23 cellular contexts compared by ENCODE assay signal in the genomic region with DNA sequence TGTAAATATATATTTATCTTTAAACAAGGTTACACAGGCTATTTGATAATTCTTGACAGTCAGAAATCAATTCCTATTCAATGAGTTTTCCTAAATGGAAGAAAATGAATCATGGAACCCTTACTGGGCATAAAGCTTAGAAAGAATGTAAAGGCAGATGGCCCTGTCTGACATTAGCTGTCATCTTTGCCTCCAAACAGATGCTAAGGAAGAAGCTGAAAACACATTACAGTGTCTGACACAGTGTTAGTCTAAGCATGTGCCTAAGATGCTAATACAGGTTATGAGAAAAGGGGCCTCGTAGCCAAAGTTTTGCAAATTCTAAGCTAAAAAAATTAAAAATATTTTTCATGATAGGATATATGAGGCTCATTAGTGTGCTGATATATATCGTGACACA.
"Had no signal": no experiment of that assay in that cellular context is flagged by ENCODE, and none has a peak within 500 bp of the region (broad histone marks: within the 10 kb centered on the region; RNA-seq: fewer than 3 reads in every experiment).

No MANE protein-coding gene starts in this region.

- DNase-seq: activated CD4-positive, alpha-beta memory T cell treated with anti-CD3 and anti-CD28 coated beads for 36 hours; activated CD4-positive, alpha-beta T cell treated with anti-CD3 and anti-CD28 coated beads, Interleukin-2, amount 10 ng/mL, durations not matched to agents 7 days and 5 days; activated CD4-positive, CD25-positive, alpha-beta regulatory T cell; activated gamma-delta T cell; activated naive CD4-positive, alpha-beta T cell treated with anti-CD3 and anti-CD28 coated beads for 36 hours; activated T-cell treated with anti-CD3 and anti-CD28 coated beads for 4 hours; activated T-cell treated with anti-CD3 and anti-CD28 coated beads, Interleukin-2, amount 50 U/mL, for 48 hours; amygdala; MM.1S; NCI-H1105; NCI-H1436 treated with DMSO at 0.1 percent for 48 hours; NCI-H187; NCI-H2081; NCI-H2227 treated with DMSO at 0.1 percent for 48 hours; NCI-H510A; NCI-H748 treated with DMSO at 0.1 percent for 48 hours; SIG-M5; T-helper 17 cell; T-helper 9 cell had no signal

- H3K9me3 Mint-ChIP-seq: activated CD4-positive, alpha-beta memory T cell treated with anti-CD3 and anti-CD28 coated beads for 36 hours; activated CD4-positive, alpha-beta T cell treated with anti-CD3 and anti-CD28 coated beads, Interleukin-2, amount 10 ng/mL, durations not matched to agents 7 days and 5 days; activated naive CD4-positive, alpha-beta T cell treated with anti-CD3 and anti-CD28 coated beads for 36 hours; activated T-helper 17 cell treated with anti-CD3 and anti-CD28 coated beads, Interleukin-2, amount 50 U/mL, for 72 hours; brain had no signal

- ATAC-seq: activated T-helper 17 cell treated with anti-CD3 and anti-CD28 coated beads, Interleukin-2, amount 50 U/mL, for 72 hours; T-helper 17 cell had no signal

- H3K36me3 Mint-ChIP-seq: activated CD4-positive, alpha-beta memory T cell treated with anti-CD3 and anti-CD28 coated beads for 36 hours; activated naive CD8-positive, alpha-beta T cell; brain had no signal

- H3K27me3 Mint-ChIP-seq: brain had no signal

- H3K27ac Mint-ChIP-seq: activated CD4-positive, alpha-beta memory T cell treated with anti-CD3 and anti-CD28 coated beads for 36 hours; activated CD4-positive, alpha-beta T cell treated with anti-CD3 and anti-CD28 coated beads, Interleukin-2, amount 10 ng/mL, durations not matched to agents 7 days and 5 days; activated naive CD4-positive, alpha-beta T cell treated with anti-CD3 and anti-CD28 coated beads for 36 hours; activated naive CD8-positive, alpha-beta T cell; activated T-helper 17 cell treated with anti-CD3 and anti-CD28 coated beads, Interleukin-2, amount 50 U/mL, for 72 hours; brain; T-helper 17 cell had no signal

- H3K27ac ChIP-seq: coronary artery had no signal

- H3K4me3 Mint-ChIP-seq: activated CD4-positive, alpha-beta memory T cell treated with anti-CD3 and anti-CD28 coated beads for 36 hours; activated CD4-positive, alpha-beta T cell treated with anti-CD3 and anti-CD28 coated beads, Interleukin-2, amount 10 ng/mL, durations not matched to agents 7 days and 5 days; activated naive CD4-positive, alpha-beta T cell treated with anti-CD3 and anti-CD28 coated beads for 36 hours; activated naive CD8-positive, alpha-beta T cell; activated T-helper 17 cell treated with anti-CD3 and anti-CD28 coated beads, Interleukin-2, amount 50 U/mL, for 72 hours; brain; T-helper 17 cell had no signal

- H3K4me1 Mint-ChIP-seq: activated CD4-positive, alpha-beta T cell treated with anti-CD3 and anti-CD28 coated beads, Interleukin-2, amount 10 ng/mL, durations not matched to agents 7 days and 5 days; activated T-helper 17 cell treated with anti-CD3 and anti-CD28 coated beads, Interleukin-2, amount 50 U/mL, for 72 hours; brain; T-helper 17 cell had no signal

- H3K4me3 ChIP-seq: coronary artery had no signal
